In genomic region chr3:140427786-140428185, GRCh38 we compare ENCODE assay signal across 23 cellular contexts.
DNase-seq lines count a peak whose midpoint lies in the region; TF ChIP-seq lines count a peak whose summit lies in the region.
"Had no signal": no experiment of that assay in that cellular context is flagged by ENCODE, and none has a peak within 500 bp of the region (broad histone marks: within the 10 kb centered on the region; RNA-seq: fewer than 3 reads in every experiment).

No MANE protein-coding gene starts in this region.

- no peak overlapping the region for H3K23ac ChIP-seq in mesendoderm (ENCODE audit: low read length)

- no peaks in the 10 kb centered on the region for H3K27me3 ChIP-seq in right atrium auricular region
- no peaks in the 10 kb centered on the region for H3K27me3 ChIP-seq in endodermal cell (ENCODE audit: control insufficient read depth, insufficient read depth, low read length, poor library complexity, severe bottlenecking)
- H3K27me3 ChIP-seq in mesendoderm (ENCODE audit: insufficient read depth, low read length, poor library complexity), result no peaks in the 10 kb centered on the region
- no peaks in the 10 kb centered on the region for H3K27me3 ChIP-seq in stomach
- H3K27me3 ChIP-seq: BE2C; BLaER1 treated with 17β-estradiol and CSF1 and Interleukin-3, amounts not matched to agents 10 nM and 100 nM had no signal

- H4K8ac ChIP-seq in mesendoderm (ENCODE audit: low read depth, low read length), result no peak overlapping the region

- no peaks in the 10 kb centered on the region for H3K79me1 ChIP-seq in mesendoderm (ENCODE audit: low read length)

- H2BK120ac ChIP-seq in mesendoderm (ENCODE audit: low read depth, low read length), result no peak overlapping the region

- H3K27ac ChIP-seq in right atrium auricular region (no peak overlapping the region), endodermal cell (ENCODE audit: low read depth, low read length) (no peak overlapping the region), mesendoderm (ENCODE audit: low read depth, low read length) (no peak overlapping the region), stomach (no peak overlapping the region)
- H3K27ac ChIP-seq: A549; BLaER1 treated with 17β-estradiol and CSF1 and Interleukin-3, amounts not matched to agents 10 nM and 100 nM had no signal

- H3K27me3 Mint-ChIP-seq in endodermal cell (ENCODE audit: insufficient read depth), result peaks cover 1% of the 10 kb centered on the region
- peaks cover 6% of the 10 kb centered on the region for H3K27me3 Mint-ChIP-seq in activated T-cell treated with anti-CD3 and anti-CD28 coated beads, Interleukin-2, amount 50 U/mL, for 24 hours

- 87% methylated on average over 1 of the region's 1 CpG; no CpG with 5 or more reads in 1 of the 2 experiments for WGBS in endodermal cell (ENCODE audit: insufficient coverage in 1 of 2, insufficient read length in 1 of 2), 2 experiments
- no CpG with 5 or more reads among the region's 1 CpG for WGBS in mesendoderm (ENCODE audit: extremely low coverage, insufficient coverage, low lambda C conversion rate)
- WGBS in stomach, 5 donors, result 93 to 100% (median 98%) methylated on average over 1 of the region's 1 CpG

- peak overlapping the region; percentile 3 for H3K56ac ChIP-seq in mesendoderm (ENCODE audit: low read length)

- no peak overlapping the region for H3K4ac ChIP-seq in mesendoderm (ENCODE audit: low read depth, low read length)

- no peaks in the 10 kb centered on the region for H3K36me3 Mint-ChIP-seq in endodermal cell (ENCODE audit: low read depth)
- H3K36me3 Mint-ChIP-seq in activated T-cell treated with anti-CD3 and anti-CD28 coated beads, Interleukin-2, amount 50 U/mL, for 24 hours (ENCODE audit: low read depth), result no peaks in the 10 kb centered on the region
- H3K36me3 Mint-ChIP-seq: CD14-positive monocyte had no signal

- H3K4me3 ChIP-seq in right atrium auricular region, result no peak overlapping the region
- H3K4me3 ChIP-seq in endodermal cell (ENCODE audit: low read length), result no peak overlapping the region
- H3K4me3 ChIP-seq in mesendoderm (ENCODE audit: low read length), result no peak overlapping the region
- H3K4me3 ChIP-seq in stomach, result no peak overlapping the region
- H3K4me3 ChIP-seq: A549; BLaER1 treated with 17β-estradiol and CSF1 and Interleukin-3, amounts not matched to agents 10 nM and 100 nM had no signal

- no peaks in the 10 kb centered on the region for H3K36me3 ChIP-seq in right atrium auricular region
- H3K36me3 ChIP-seq in endodermal cell (ENCODE audit: control insufficient read depth, insufficient read depth, low read length), result no peaks in the 10 kb centered on the region
- H3K36me3 ChIP-seq in mesendoderm (ENCODE audit: control insufficient read depth, insufficient read depth, low read length), result no peaks in the 10 kb centered on the region
- no peaks in the 10 kb centered on the region for H3K36me3 ChIP-seq in stomach
- H3K36me3 ChIP-seq: BE2C; BLaER1 treated with 17β-estradiol and CSF1 and Interleukin-3, amounts not matched to agents 10 nM and 100 nM had no signal

- no peak for TF ChIP-seq EP300 in stomach (IDR thresholded peaks at IDR 0.05)

- no peak overlapping the region for H3K4me3 Mint-ChIP-seq in endodermal cell
- no peak overlapping the region for H3K4me3 Mint-ChIP-seq in activated T-cell treated with anti-CD3 and anti-CD28 coated beads, Interleukin-2, amount 50 U/mL, for 24 hours
- H3K4me3 Mint-ChIP-seq: CD14-positive monocyte; CD4-positive, alpha-beta T cell had no signal

- H3K4me2 ChIP-seq in mesendoderm (ENCODE audit: low read length), result no peak overlapping the region
- H3K4me2 ChIP-seq: A549; BLaER1 treated with 17β-estradiol and CSF1 and Interleukin-3, amounts not matched to agents 10 nM and 100 nM had no signal

- no peak for TF ChIP-seq POLR2A in stomach (IDR thresholded peaks at IDR 0.05)

- H3K9me3 Mint-ChIP-seq in endodermal cell, result no peaks in the 10 kb centered on the region
- H3K9me3 Mint-ChIP-seq in activated T-cell treated with anti-CD3 and anti-CD28 coated beads, Interleukin-2, amount 50 U/mL, for 24 hours, result no peaks in the 10 kb centered on the region
- H3K9me3 Mint-ChIP-seq: CD4-positive, alpha-beta T cell had no signal

- H3K9me3 ChIP-seq in right atrium auricular region (no peaks in the 10 kb centered on the region), endodermal cell (ENCODE audit: control insufficient read depth, low read length) (no peaks in the 10 kb centered on the region), stomach (no peaks in the 10 kb centered on the region)
- H3K9me3 ChIP-seq: A549; BE2C; BLaER1 treated with 17β-estradiol and CSF1 and Interleukin-3, amounts not matched to agents 10 nM and 100 nM had no signal

- TF ChIP-seq CTCF in right atrium auricular region (IDR thresholded peaks at IDR 0.05), result no peak
- peak; percentile 13 for TF ChIP-seq CTCF in endodermal cell (conservative IDR thresholded peaks at IDR 0.05)
- TF ChIP-seq CTCF in stomach (IDR thresholded peaks at IDR 0.05), result no peak

- H3K4me1 ChIP-seq in right atrium auricular region, result peaks cover 0 to 6% of the 10 kb centered on the region in 2 donors
- H3K4me1 ChIP-seq in endodermal cell (ENCODE audit: control insufficient read depth, insufficient read depth, low read length), result peaks cover 16% of the 10 kb centered on the region
- no peaks in the 10 kb centered on the region for H3K4me1 ChIP-seq in mesendoderm (ENCODE audit: control insufficient read depth, low read depth, low read length)
- no peaks in the 10 kb centered on the region for H3K4me1 ChIP-seq in stomach
- H3K4me1 ChIP-seq: A549; BE2C; BLaER1 treated with 17β-estradiol and CSF1 and Interleukin-3, amounts not matched to agents 10 nM and 100 nM had no signal

- no peak overlapping the region for H3K27ac Mint-ChIP-seq in endodermal cell
- no peak overlapping the region for H3K27ac Mint-ChIP-seq in activated T-cell treated with anti-CD3 and anti-CD28 coated beads, Interleukin-2, amount 50 U/mL, for 24 hours
- H3K27ac Mint-ChIP-seq: CD14-positive monocyte; CD4-positive, alpha-beta T cell had no signal

- H3K79me2 ChIP-seq in mesendoderm (ENCODE audit: control insufficient read depth, insufficient read depth, low read length), result no peaks in the 10 kb centered on the region

- H3K18ac ChIP-seq in mesendoderm (ENCODE audit: low read length), result no peak overlapping the region

- intact Hi-C loops in cardiac septum (cut with DNase I) (no loop called here), stomach (cut with DNase I; ENCODE audit: low total_unique reads) (no loop called here)

- no peak overlapping the region for H3K9ac ChIP-seq in endodermal cell (ENCODE audit: extremely low read depth, low read length, poor library complexity, severe bottlenecking)
- H3K9ac ChIP-seq in mesendoderm (ENCODE audit: low read length), result no peak overlapping the region
- H3K9ac ChIP-seq: BLaER1 treated with 17β-estradiol and CSF1 and Interleukin-3, amounts not matched to agents 10 nM and 100 nM had no signal

- H4K5ac ChIP-seq in mesendoderm (ENCODE audit: low read length), result no peak overlapping the region

- peaks cover 40% of the 10 kb centered on the region for H3K4me1 Mint-ChIP-seq in endodermal cell
- H3K4me1 Mint-ChIP-seq in activated T-cell treated with anti-CD3 and anti-CD28 coated beads, Interleukin-2, amount 50 U/mL, for 24 hours (ENCODE audit: low read depth), result no peaks in the 10 kb centered on the region
- H3K4me1 Mint-ChIP-seq: CD14-positive monocyte had no signal

- H2BK5ac ChIP-seq in mesendoderm (ENCODE audit: low read length), result no peak overlapping the region

- peak; percentile 28 for DNase-seq in right atrium auricular region (ENCODE audit: low spot score)
- DNase-seq in cardiac septum (ENCODE audit: low spot score), result no peak
- DNase-seq in endodermal cell, result peak; percentile 33
- DNase-seq in mesendoderm, result no peak
- no peak for DNase-seq in stimulated activated CD4-positive, alpha-beta T cell treated with anti-CD3 and anti-CD28 coated beads, Interleukin-2, amount 100 ng/mL, for 24 hours
- no peak for DNase-seq in stomach
- no peak for DNase-seq in activated T-cell treated with anti-CD3 and anti-CD28 coated beads, Interleukin-2, amount 50 U/mL, for 24 hours
- DNase-seq: 8988T; ACHN; AML-193; BE2C; Calu3; CD4-positive, alpha-beta T cell; COR-L47; DMS53; DMS79 treated with DMSO at 0.1 percent for 48 hours; GF-D8; GOT3; H7; HCEC 1CT had no signal

- H2AK5ac ChIP-seq in mesendoderm (ENCODE audit: low read length), result no peak overlapping the region

- H2BK15ac ChIP-seq in mesendoderm (replicated peaks; ENCODE audit: low read depth), result no peak overlapping the region

Comparison
In these comparisons a context has a peak if more than half of its experiments do, and no peak if none do; other contexts are left out.
1. DNase-seq: peak in right atrium auricular region (single experiment) and endodermal cell (single experiment); none in cardiac septum (single experiment), mesendoderm (single experiment), stimulated activated CD4-positive, alpha-beta T cell treated with anti-CD3 and anti-CD28 coated beads, Interleukin-2, amount 100 ng/mL, for 24 hours (0 of 2), stomach (single experiment) and activated T-cell treated with anti-CD3 and anti-CD28 coated beads, Interleukin-2, amount 50 U/mL, for 24 hours (single experiment).